In genomic region chr9:35933525-35934067, GRCh38 we compare ENCODE assay signal across 30 cellular contexts. TPM values are rescaled to one million over a fixed set of nuclear protein-coding genes. Genes with fewer than 3 reads are reported as not detected.
DNase-seq lines count a peak whose midpoint lies in the region; ATAC-seq, FAIRE-seq and TF ChIP-seq lines count a peak whose summit lies in the region.
"Had no signal": no experiment of that assay in that cellular context is flagged by ENCODE, and none has a peak within 500 bp of the region (broad histone marks: within the 10 kb centered on the region; RNA-seq: fewer than 3 reads in every experiment).

No MANE protein-coding gene starts in this region.

- peak overlapping the region; percentile 85 for H2AFZ ChIP-seq in ACC112 (ENCODE audit: low read length, unreplicated experiment)

- DNase-seq in GM12892 (ENCODE audit: insufficient read length) (no peak), left lung (no peak), activated gamma-delta T cell (lab: John Stamatoyannopoulos, UW) (no peak)
- DNase-seq: activated CD4-positive, CD25-positive, alpha-beta regulatory T cell; activated CD8-positive, alpha-beta memory T cell treated with anti-CD3 and anti-CD28 coated beads for 24 hours; activated naive CD8-positive, alpha-beta T cell treated with anti-CD3 and anti-CD28 coated beads for 36 hours; CD4-positive, alpha-beta T cell; colonic mucosa; DMS 273 treated with DMSO at 0.1 percent for 48 hours; effector memory CD8-positive, alpha-beta T cell; gastrocnemius medialis; HCEC 1CT; hypothalamus; NCI-H1105 treated with DMSO at 0.1 percent for 48 hours; NCI-H2029 treated with DMSO at 0.1 percent for 48 hours; NCI-H446; stimulated activated naive B cell treated with anti-CD40 and anti-IgM and Interleukin-4, amounts not matched to agents 10 μg/mL and 1 μg/mL and 100 μg/mL, for 72 hours; testis had no signal

- no peak for TF ChIP-seq CTCF in VCaP (conservative IDR thresholded peaks at IDR 0.05)
- TF ChIP-seq CTCF in left lung (IDR thresholded peaks at IDR 0.05) = no peak

- TF ChIP-seq POLR2A in GM12892 (IDR thresholded peaks at IDR 0.05; ENCODE audit: low read depth, low read length) = no peak

- H3K36me3 ChIP-seq in ACC112 (ENCODE audit: insufficient read depth, low read length) = 0 out of 2 replicates have a peak, but pooled peaks cover 4% of the 10 kb centered on the region
- no peaks in the 10 kb centered on the region for H3K36me3 ChIP-seq in left lung
- H3K36me3 ChIP-seq: colonic mucosa, gastrocnemius medialis, neutrophil had no signal

- H3K27ac ChIP-seq in ACC112 (ENCODE audit: low read depth, low read length) = peak overlapping the region; percentile 4; the same call in 1 of the 2 replicates
- peak overlapping the region; percentile 27 for H3K27ac ChIP-seq in VCaP
- H3K27ac ChIP-seq in left lung = no peak overlapping the region
- H3K27ac ChIP-seq: colonic mucosa, gastrocnemius medialis, neutrophil, testis had no signal

- H3K4me3 ChIP-seq in ACC112 (ENCODE audit: low read depth, low read length) = no peak overlapping the region
- H3K4me3 ChIP-seq in left lung = no peak overlapping the region
- H3K4me3 ChIP-seq: colonic mucosa, gastrocnemius medialis, smooth muscle cell, testis had no signal

- H3K4me1 ChIP-seq in ACC112 (ENCODE audit: control insufficient read depth, insufficient read depth, low read length, unreplicated experiment) = peaks cover 44% of the 10 kb centered on the region
- peaks cover 4 to 7% of the 10 kb centered on the region in 2 donors for H3K4me1 ChIP-seq in left lung
- H3K4me1 ChIP-seq: colonic mucosa, gastrocnemius medialis, testis had no signal

- intact Hi-C loops in left lung (cut with DNase I) = no loop called here

- H3K27me3 ChIP-seq in ACC112 (ENCODE audit: insufficient read depth, low read length) (no peaks in the 10 kb centered on the region), left lung (no peaks in the 10 kb centered on the region)
- H3K27me3 ChIP-seq: colonic mucosa, gastrocnemius medialis, neutrophil, testis had no signal

- H3K79me2 ChIP-seq in ACC112 (ENCODE audit: control insufficient read depth, insufficient read depth, low read length, unreplicated experiment) = no peaks in the 10 kb centered on the region

- FAIRE-seq in GM12892 (lab: Jason Lieb, UNC) = peak; percentile 5
- FAIRE-seq: G401.6, HTR-8/SVneo had no signal

- ATAC-seq in left lung (peak; percentile 72), GM18517 (IDR thresholded peaks at IDR 0.05; ENCODE audit: unreplicated experiment) (no peak), HG03378 (IDR thresholded peaks at IDR 0.05; ENCODE audit: unreplicated experiment) (no peak), HG03135 (IDR thresholded peaks at IDR 0.05; ENCODE audit: unreplicated experiment) (no peak)
- ATAC-seq: effector memory CD8-positive, alpha-beta T cell; esophagus mucosa; gastrocnemius medialis; Panc1 had no signal

- H3K9me3 ChIP-seq in left lung = no peaks in the 10 kb centered on the region
- H3K9me3 ChIP-seq: colonic mucosa, gastrocnemius medialis, neutrophil, testis had no signal

RNA-seq across cellular contexts. Expression of gene SPAAR, which starts 24.3 kb away (rescaled TPM):
- polyA plus RNA-seq in GM12892 (2012; ENCODE audit: missing spikeins) = not detected
- total RNA-seq in left lung = 1 to 10 TPM; 5.4 to 6.8 TPM
- total RNA-seq: activated naive CD8-positive, alpha-beta T cell treated with anti-CD3 and anti-CD28 coated beads for 36 hours; CD4-positive, alpha-beta T cell; smooth muscle cell had no signal

RNA-seq across cellular contexts. Expression of gene OR2S2, which starts 24.4 kb away (rescaled TPM):
- not detected for polyA plus RNA-seq in GM12892 (2012; ENCODE audit: missing spikeins)
- total RNA-seq in left lung = under 1 TPM in 1 of 2 donors, not detected in 1; 0.32 TPM
- total RNA-seq: activated naive CD8-positive, alpha-beta T cell treated with anti-CD3 and anti-CD28 coated beads for 36 hours; CD4-positive, alpha-beta T cell; colonic mucosa; esophagus mucosa; gastrocnemius medialis; liver; testis had no signal
- polyA plus RNA-seq: liver had no signal

RNA-seq across cellular contexts. Expression of gene HRCT1, which starts 27.6 kb away (rescaled TPM):
- not detected for polyA plus RNA-seq in GM12892 (2012; ENCODE audit: missing spikeins)
- total RNA-seq in left lung = 1 to 10 TPM; 3.1 TPM
- total RNA-seq: activated naive CD8-positive, alpha-beta T cell treated with anti-CD3 and anti-CD28 coated beads for 36 hours; CD4-positive, alpha-beta T cell; smooth muscle cell had no signal

Comparison
In these comparisons a context has a peak if more than half of its experiments do, and no peak if none do; other contexts are left out.
1. H3K27ac ChIP-seq: peak in ACC112 (single experiment) and VCaP (single experiment); none in left lung (0 of 2).